Comparison of ENCODE assay signal across 8 cellular contexts in genomic region chr3:151838574-151839312, GRCh38. TPM values are rescaled to one million over a fixed set of nuclear protein-coding genes. Genes with fewer than 3 reads are reported as not detected.
A peak's percentile ranks its signal among the peaks of the same experiment; 100 is the strongest.
DNase-seq lines count a peak whose midpoint lies in the region; ATAC-seq and TF ChIP-seq lines count a peak whose summit lies in the region.

No MANE protein-coding gene starts in this region.

- peaks cover 14% of the 10 kb centered on the region for H3K27me3 Mint-ChIP-seq in CD4-positive, CD25-positive, alpha-beta regulatory T cell

- H3K4me3 ChIP-seq in CD4-positive, CD25-positive, alpha-beta regulatory T cell (ENCODE audit: low read depth, low read length): no peak overlapping the region
- no peak overlapping the region for H3K4me3 ChIP-seq in cardiac muscle cell
- H3K4me3 ChIP-seq in psoas muscle: peak overlapping the region; percentile 26
- no peak overlapping the region for H3K4me3 ChIP-seq in effector memory CD4-positive, alpha-beta T cell (ENCODE audit: insufficient read depth, low read depth, low read length, poor library complexity, severe bottlenecking)

- peak; percentile 79 for TF ChIP-seq CTCF in cardiac muscle cell (IDR thresholded peaks at IDR 0.05; ENCODE audit: low read depth, low read length)
- TF ChIP-seq CTCF in psoas muscle (IDR thresholded peaks at IDR 0.05): peak; percentile 84

- no peak for ATAC-seq in CD4-positive, CD25-positive, alpha-beta regulatory T cell (ENCODE audit: low read depth in 2 of 2)
- ATAC-seq in GM18858 (IDR thresholded peaks at IDR 0.05; ENCODE audit: unreplicated experiment): peak; percentile 75
- peak; percentile 74 for ATAC-seq in HG03175 (IDR thresholded peaks at IDR 0.05; ENCODE audit: unreplicated experiment)
- peak in 3 of 4 donors; percentile 47 to 87 (median 72) for ATAC-seq in psoas muscle

- H3K4me1 Mint-ChIP-seq in CD4-positive, CD25-positive, alpha-beta regulatory T cell: no peaks in the 10 kb centered on the region

- no peaks in the 10 kb centered on the region for H3K9me3 Mint-ChIP-seq in CD4-positive, CD25-positive, alpha-beta regulatory T cell

- H3K9me3 ChIP-seq in CD4-positive, CD25-positive, alpha-beta regulatory T cell (ENCODE audit: control insufficient read depth in 2 of 2, low read length in 2 of 2): no peaks in the 10 kb centered on the region
- no peaks in the 10 kb centered on the region for H3K9me3 ChIP-seq in cardiac muscle cell (ENCODE audit: low read depth)
- no peaks in the 10 kb centered on the region for H3K9me3 ChIP-seq in psoas muscle
- H3K9me3 ChIP-seq in effector memory CD4-positive, alpha-beta T cell (ENCODE audit: control insufficient read depth, low read length): no peaks in the 10 kb centered on the region

- H3K27ac ChIP-seq in CD4-positive, CD25-positive, alpha-beta regulatory T cell (ENCODE audit: insufficient read depth, low read length, poor library complexity, severe bottlenecking): no peak overlapping the region
- H3K27ac ChIP-seq in cardiac muscle cell (no peak overlapping the region), psoas muscle (no peak overlapping the region)
- H3K27ac ChIP-seq in effector memory CD4-positive, alpha-beta T cell (ENCODE audit: insufficient read depth, low read length, poor library complexity, severe bottlenecking): no peak overlapping the region

- H3K36me3 ChIP-seq in CD4-positive, CD25-positive, alpha-beta regulatory T cell (ENCODE audit: control insufficient read depth, insufficient read depth, low read length): no peaks in the 10 kb centered on the region
- H3K36me3 ChIP-seq in cardiac muscle cell (no peaks in the 10 kb centered on the region), psoas muscle (ENCODE audit: insufficient read depth in 1 of 2, low read depth in 1 of 2) (no peaks in the 10 kb centered on the region)
- no peaks in the 10 kb centered on the region for H3K36me3 ChIP-seq in effector memory CD4-positive, alpha-beta T cell (ENCODE audit: control insufficient read depth, insufficient read depth, low read length)

- H3K27me3 ChIP-seq in CD4-positive, CD25-positive, alpha-beta regulatory T cell (ENCODE audit: control insufficient read depth, insufficient read depth, low read length): peaks cover 9% of the 10 kb centered on the region
- H3K27me3 ChIP-seq in cardiac muscle cell (no peaks in the 10 kb centered on the region), psoas muscle (ENCODE audit: insufficient read depth in 3 of 3, low read length in 2 of 3) (no peaks in the 10 kb centered on the region)
- H3K27me3 ChIP-seq in effector memory CD4-positive, alpha-beta T cell (replicated peaks; ENCODE audit: control insufficient read depth, insufficient read depth, low read length, poor library complexity, severe bottlenecking): no peaks in the 10 kb centered on the region

- 53 to 63% (median 59%) methylated on average over 19 of the region's 19 CpGs for WGBS in psoas muscle, 3 donors

- no peak overlapping the region for H3K27ac Mint-ChIP-seq in CD4-positive, CD25-positive, alpha-beta regulatory T cell

- H3K36me3 Mint-ChIP-seq in CD4-positive, CD25-positive, alpha-beta regulatory T cell: no peaks in the 10 kb centered on the region

- DNase-seq in CD4-positive, CD25-positive, alpha-beta regulatory T cell: peak in 2 of 3 donors; percentile 18 to 65
- DNase-seq in NCI-H510A (lab: John Stamatoyannopoulos, UW) (peak; percentile 37), cardiac muscle cell (ENCODE audit: low read depth in 1 of 2, low spot score in 1 of 2) (peak; percentile 84 to 93), psoas muscle (no peak)
- DNase-seq in activated CD8-positive, alpha-beta memory T cell treated with anti-CD3 and anti-CD28 coated beads, Interleukin-2, amount 50 U/mL, for 4 hours: peak; percentile 16
- DNase-seq in effector memory CD4-positive, alpha-beta T cell: no peak

- H3K4me3 Mint-ChIP-seq in CD4-positive, CD25-positive, alpha-beta regulatory T cell: no peak overlapping the region

- intact Hi-C loops in psoas muscle (cut with DNase I): loop anchor here in 1 of 2 donors (2.0 to 10.0 kb wide), 2 partner anchors 374 to 400 kb away; partner anchors contain the start of gene IGSF10

- H3K4me1 ChIP-seq in CD4-positive, CD25-positive, alpha-beta regulatory T cell (ENCODE audit: control insufficient read depth, insufficient read depth, low read length, poor library complexity, severe bottlenecking): no peaks in the 10 kb centered on the region
- H3K4me1 ChIP-seq in cardiac muscle cell (ENCODE audit: low read depth) (peaks cover 18% of the 10 kb centered on the region), psoas muscle (peaks cover 11% of the 10 kb centered on the region)
- H3K4me1 ChIP-seq in effector memory CD4-positive, alpha-beta T cell (ENCODE audit: control insufficient read depth, insufficient read depth, low read length, poor library complexity, severe bottlenecking): no peaks in the 10 kb centered on the region

RNA-seq across cellular contexts. Expression of gene AADAC, which starts 24.8 kb away (rescaled TPM):
- total RNA-seq in CD4-positive, CD25-positive, alpha-beta regulatory T cell: not detected
- polyA plus RNA-seq in CD4-positive, CD25-positive, alpha-beta regulatory T cell: not detected
- total RNA-seq in cardiac muscle cell (not detected in 2 replicates), psoas muscle (under 1 TPM in 1 of 4 donors, not detected in 3; 0.71 TPM)
- polyA plus RNA-seq in cardiac muscle cell (0.12 TPM in 1 of 2 replicates, not detected in the other), psoas muscle (under 1 TPM in 1 of 3 donors, not detected in 2; 0.14 TPM)

RNA-seq across cellular contexts. Expression of gene SUCNR1, which starts 34.7 kb away (rescaled TPM):
- total RNA-seq in CD4-positive, CD25-positive, alpha-beta regulatory T cell: 0.17 TPM
- not detected for polyA plus RNA-seq in CD4-positive, CD25-positive, alpha-beta regulatory T cell
- 0.11 TPM in 1 of 2 replicates, not detected in the other for total RNA-seq in cardiac muscle cell
- polyA plus RNA-seq in cardiac muscle cell: not detected in 2 replicates
- under 1 TPM in 3 of 4 donors, not detected in 1; 0.13 to 0.32 (median 0.18) TPM for total RNA-seq in psoas muscle
- polyA plus RNA-seq in psoas muscle: under 1 TPM in 2 of 3 donors, not detected in 1; 0.01 to 0.05 TPM

Comparison
In these comparisons a context has a peak if more than half of its experiments do, and no peak if none do; other contexts are left out.
1. ATAC-seq: peak in GM18858 (single experiment), HG03175 (single experiment) and psoas muscle (3 of 4); none in CD4-positive, CD25-positive, alpha-beta regulatory T cell (0 of 2).
2. DNase-seq: peak in CD4-positive, CD25-positive, alpha-beta regulatory T cell (2 of 3), NCI-H510A (single experiment), activated CD8-positive, alpha-beta memory T cell treated with anti-CD3 and anti-CD28 coated beads, Interleukin-2, amount 50 U/mL, for 4 hours (single experiment) and cardiac muscle cell (2 of 2); none in psoas muscle (0 of 2) and effector memory CD4-positive, alpha-beta T cell (0 of 3).